Comparison of ENCODE assay signal across 15 cellular contexts in genomic region chr2:207892676-207893402, GRCh38.
A peak's percentile ranks its signal among the peaks of the same experiment; 100 is the strongest.
DNase-seq lines count a peak whose midpoint lies in the region; ATAC-seq and TF ChIP-seq lines count a peak whose summit lies in the region.
"Had no signal": no experiment of that assay in that cellular context is flagged by ENCODE, and none has a peak within 500 bp of the region (broad histone marks: within the 10 kb centered on the region; RNA-seq: fewer than 3 reads in every experiment).

No MANE protein-coding gene starts in this region.

- H4K20me1 ChIP-seq in SK-N-SH (ENCODE audit: insufficient read depth), result no peaks in the 10 kb centered on the region

- 78% methylated on average over 7 of the region's 7 CpGs for WGBS in SK-N-SH (ENCODE audit: low lambda C conversion rate)

- no peak overlapping the region for H3K4me2 ChIP-seq in SK-N-SH

- no peak overlapping the region for H2AFZ ChIP-seq in SK-N-SH (ENCODE audit: low read depth)

- H3K36me3 ChIP-seq in tibial artery (no peaks in the 10 kb centered on the region), SK-N-SH (replicated peaks in 1 of 2; ENCODE audit: control insufficient read depth in 1 of 2, insufficient read depth in 2 of 2, low read length in 1 of 2) (no peaks in the 10 kb centered on the region)
- H3K36me3 ChIP-seq: right lobe of liver had no signal

- no peak for ATAC-seq in GM19397 (IDR thresholded peaks at IDR 0.05; ENCODE audit: unreplicated experiment)
- ATAC-seq: Panc1, right lobe of liver had no signal

- TF ChIP-seq RAD21 in SK-N-SH (IDR thresholded peaks at IDR 0.05; ENCODE audit: low read length), result no peak

- TF ChIP-seq EP300 in SK-N-SH (IDR thresholded peaks at IDR 0.05; ENCODE audit: borderline replicate concordance in 1 of 2, low read depth in 1 of 2, low read length in 1 of 2), result no peak

- POLR2A ChIA-PET in SK-N-SH (lab: Yijun Ruan, JAX), result no interaction called here

- no peaks in the 10 kb centered on the region for H3F3A ChIP-seq in SK-N-SH (replicated peaks; ENCODE audit: insufficient read depth)

- H3K9ac ChIP-seq in SK-N-SH, result no peak overlapping the region

- CTCF ChIA-PET in SK-N-SH (lab: Yijun Ruan, JAX), result interaction anchor here (1.5 to 1.8 kb wide), 3 partner anchors 8 to 11 kb away, joined by 3 to 4 read pairs (median 4); no protein-coding TSS in a partner anchor

- H3K4me1 ChIP-seq in tibial artery, result peaks cover 0 to 27% (median 14%) of the 10 kb centered on the region in 4 donors
- peaks cover 0 to 3% of the 10 kb centered on the region in 2 experiments; a peak in 1 of 4 replicates for H3K4me1 ChIP-seq in SK-N-SH (ENCODE audit: control insufficient read depth in 1 of 2, insufficient read depth in 2 of 2, low read depth in 1 of 2, low read length in 1 of 2)
- H3K4me1 ChIP-seq: testis had no signal

- H3K79me2 ChIP-seq in SK-N-SH (ENCODE audit: insufficient read depth), result no peaks in the 10 kb centered on the region

- intact Hi-C loops in tibial artery (cut with DNase I; ENCODE audit: low total_unique reads), result no loop called here

- no peaks in the 10 kb centered on the region for H3K9me2 ChIP-seq in SK-N-SH

- H3K27me3 ChIP-seq in tibial artery (no peaks in the 10 kb centered on the region), SK-N-SH (ENCODE audit: insufficient read depth) (no peaks in the 10 kb centered on the region)
- H3K27me3 ChIP-seq: right lobe of liver, testis had no signal

- no peak overlapping the region for H3K4me3 ChIP-seq in astrocyte of the spinal cord (ENCODE audit: low read depth, low read length)
- H3K4me3 ChIP-seq in tibial artery, result no peak overlapping the region
- H3K4me3 ChIP-seq in SK-N-SH (ENCODE audit: low read depth in 2 of 2, low read length in 1 of 2), result no peak overlapping the region
- H3K4me3 ChIP-seq: right lobe of liver, testis had no signal

- H3K9me3 ChIP-seq in tibial artery (no peaks in the 10 kb centered on the region), SK-N-SH (no peaks in the 10 kb centered on the region)
- H3K9me3 ChIP-seq: right lobe of liver, testis had no signal

- peak; percentile 51 for DNase-seq in LHCN-M2 (ENCODE audit: low read depth)
- peak; percentile 56 for DNase-seq in astrocyte of the spinal cord (ENCODE audit: low read depth, low spot score)
- peak; percentile 66 for DNase-seq in myocyte (ENCODE audit: low read depth)
- no peak for DNase-seq in tibial artery
- DNase-seq in NCI-H1436 treated with DMSO at 0.1 percent for 48 hours (lab: John Stamatoyannopoulos, UW), result no peak
- DNase-seq in SK-N-SH, result no peak
- DNase-seq: activated CD4-positive, alpha-beta T cell treated with anti-CD3 and anti-CD28 coated beads, Interleukin-2, amount 10 ng/mL, durations not matched to agents 7 days and 5 days; activated naive CD4-positive, alpha-beta T cell treated with anti-CD3 and anti-CD28 coated beads, Interleukin-2, amount 50 U/mL, for 16 hours; foreskin fibroblast; NCI-H748 treated with DMSO at 0.1 percent for 48 hours; occipital lobe; right lobe of liver; testis had no signal

- in situ Hi-C loops in astrocyte of the spinal cord (cut with HindIII; ENCODE audit: low sequenced_read_pairs), result no loop called here

- no peak for TF ChIP-seq CTCF in astrocyte of the spinal cord (IDR thresholded peaks at IDR 0.05; ENCODE audit: low read depth, low read length)
- no peak for TF ChIP-seq CTCF in tibial artery (IDR thresholded peaks at IDR 0.05)
- TF ChIP-seq CTCF in SK-N-SH (IDR thresholded peaks at IDR 0.05), result no peak

- H3K27ac ChIP-seq in tibial artery, result peak overlapping the region; percentile 50 to 57
- H3K27ac ChIP-seq in SK-N-SH (ENCODE audit: low read depth in 2 of 2, low read length in 1 of 2), result no peak overlapping the region
- H3K27ac ChIP-seq: testis had no signal

TF ChIP-seq in SK-N-SH, 30 proteins besides CTCF, POLR2A, EP300 and RAD21:
- TF ChIP-seq JUND (IDR thresholded peaks at IDR 0.05) (no peak), FOXJ3 (CRISPR knock-in tag; IDR thresholded peaks at IDR 0.05) (no peak), FOSL2 (IDR thresholded peaks at IDR 0.05; ENCODE audit: borderline replicate concordance, low read depth) (no peak), RFX5 (IDR thresholded peaks at IDR 0.05; ENCODE audit: low read length) (no peak)
TF ChIP-seq in SK-N-SH: peak in this region for 0.

Comparison
In these comparisons a context has a peak if more than half of its experiments do, and no peak if none do; other contexts are left out.
1. DNase-seq: peak in LHCN-M2 (single experiment), astrocyte of the spinal cord (single experiment) and myocyte (single experiment); none in tibial artery (0 of 2), NCI-H1436 treated with DMSO at 0.1 percent for 48 hours (single experiment) and SK-N-SH (single experiment).
2. H3K27ac ChIP-seq: peak in tibial artery (2 of 2); none in SK-N-SH (0 of 2).